14 cellular contexts compared by ENCODE assay signal in genomic region chr2:43421194-43421593, GRCh38.
DNase-seq lines count a peak whose midpoint lies in the region; ATAC-seq and TF ChIP-seq lines count a peak whose summit lies in the region.
"Had no signal": no experiment of that assay in that cellular context is flagged by ENCODE, and none has a peak within 500 bp of the region (broad histone marks: within the 10 kb centered on the region; RNA-seq: fewer than 3 reads in every experiment).

No MANE protein-coding gene starts in this region.

- TF ChIP-seq POLR2A in thyroid gland (IDR thresholded peaks at IDR 0.05) (no peak), adrenal gland (IDR thresholded peaks at IDR 0.05) (no peak)

- H3K27ac ChIP-seq in thyroid gland (peak overlapping the region in 2 of 3 donors; percentile 46 to 62), adrenal gland (no peak overlapping the region)
- H3K27ac ChIP-seq: GM23248 had no signal

- no peaks in the 10 kb centered on the region for H3K36me3 ChIP-seq in thyroid gland
- H3K36me3 ChIP-seq in adrenal gland (replicated peaks in 1 of 2): no peaks in the 10 kb centered on the region

- H3K9me3 ChIP-seq in thyroid gland (no peaks in the 10 kb centered on the region), adrenal gland (replicated peaks in 1 of 3) (no peaks in the 10 kb centered on the region)

- intact Hi-C loops in thyroid gland (cut with DNase I) (no loop called here), adrenal gland (cut with DNase I) (no loop called here)

- H3K4me1 ChIP-seq in thyroid gland (peaks cover 51 to 70% of the 10 kb centered on the region in 2 donors), adrenal gland (replicated peaks in 1 of 2) (peaks cover 16 to 44% of the 10 kb centered on the region in 2 donors)

- TF ChIP-seq CTCF in thyroid gland (IDR thresholded peaks at IDR 0.05) (no peak), adrenal gland (IDR thresholded peaks at IDR 0.05) (no peak)

- H3K27me3 ChIP-seq in thyroid gland (no peaks in the 10 kb centered on the region), adrenal gland (no peaks in the 10 kb centered on the region)

- ATAC-seq in GM18909 (IDR thresholded peaks at IDR 0.05; ENCODE audit: poor library complexity, unreplicated experiment): no peak
- ATAC-seq: Right ventricle myocardium inferior had no signal

- DNase-seq in HT-29 (ENCODE audit: low spot score) (peak; percentile 50), SW480 (ENCODE audit: low spot score) (peak; percentile 60), kidney tubule cell (ENCODE audit: low spot score) (peak; percentile 49), thyroid gland (peak; percentile 29 to 44), adrenal gland (no peak)
- no peak for DNase-seq in central memory CD4-positive, alpha-beta T cell
- DNase-seq: CD4-positive, alpha-beta T cell; DMS79 treated with DMSO at 0.1 percent for 48 hours; GM23248; NCI-H1092; NCI-H226; NCI-H526 had no signal

- WGBS in thyroid gland, 2 donors: 100% methylated on average over 1 of the region's 1 CpG
- WGBS in adrenal gland, 4 donors: 88 to 100% (median 97%) methylated on average over 1 of the region's 1 CpG

- H3K4me3 ChIP-seq in thyroid gland (replicated peaks in 1 of 3): no peak overlapping the region
- no peak overlapping the region for H3K4me3 ChIP-seq in adrenal gland
- H3K4me3 ChIP-seq: GM23248 had no signal

Comparison
In these comparisons a context has a peak if more than half of its experiments do, and no peak if none do; other contexts are left out.
1. DNase-seq: peak in HT-29 (single experiment), SW480 (single experiment), kidney tubule cell (single experiment) and thyroid gland (2 of 2); none in adrenal gland (0 of 7) and central memory CD4-positive, alpha-beta T cell (single experiment).
2. H3K27ac ChIP-seq: peak in thyroid gland (2 of 3); none in adrenal gland (0 of 5).